ENCODE assay signal across 8 cellular contexts in genomic region chr11:126115820-126116319, GRCh38. TPM values are rescaled to one million over a fixed set of nuclear protein-coding genes. Genes with fewer than 3 reads are reported as not detected.
DNase-seq lines count a peak whose midpoint lies in the region; TF ChIP-seq lines count a peak whose summit lies in the region.

No MANE protein-coding gene starts in this region.

- H3K9me3 ChIP-seq in fibroblast of lung (ENCODE audit: control insufficient read depth, insufficient read depth, low read depth, low read length), result no peaks in the 10 kb centered on the region
- no peaks in the 10 kb centered on the region for H3K9me3 ChIP-seq in CD8-positive, alpha-beta memory T cell (ENCODE audit: low read length)

- no peaks in the 10 kb centered on the region for H3K36me3 Mint-ChIP-seq in osteocyte (ENCODE audit: unreplicated experiment)
- H3K36me3 Mint-ChIP-seq in CD8-positive, alpha-beta memory T cell, result no peaks in the 10 kb centered on the region

- H3K27me3 Mint-ChIP-seq in osteocyte (ENCODE audit: unreplicated experiment), result peaks cover 6% of the 10 kb centered on the region
- H3K27me3 Mint-ChIP-seq in CD8-positive, alpha-beta memory T cell, result peaks cover 0 to 7% of the 10 kb centered on the region in 2 donors

- no peaks in the 10 kb centered on the region for H3K79me2 ChIP-seq in fibroblast of lung (ENCODE audit: control insufficient read depth, insufficient read depth, low read length)

- no peak overlapping the region for H2AFZ ChIP-seq in fibroblast of lung (ENCODE audit: low read length)

- H3K36me3 ChIP-seq in fibroblast of lung (ENCODE audit: control insufficient read depth, insufficient read depth, low read length), result no peaks in the 10 kb centered on the region
- H3K36me3 ChIP-seq in CD8-positive, alpha-beta memory T cell (ENCODE audit: insufficient read depth, low read length), result no peaks in the 10 kb centered on the region

- TF ChIP-seq CTCF in fibroblast of lung (conservative IDR thresholded peaks at IDR 0.05 in 1 of 2, IDR thresholded peaks at IDR 0.05 in 1 of 2; ENCODE audit: low read depth in 1 of 2, low read length in 2 of 2) (peak in 1 of 2 donors; percentile 44), osteocyte (IDR thresholded peaks at IDR 0.05) (peak; percentile 39)

- H3K4me1 ChIP-seq in fibroblast of lung (ENCODE audit: control insufficient read depth, extremely low read depth, insufficient read depth, low read length), result peaks cover 29% of the 10 kb centered on the region
- no peaks in the 10 kb centered on the region for H3K4me1 ChIP-seq in CD8-positive, alpha-beta memory T cell (ENCODE audit: insufficient read depth, low read length)

- CTCF ChIA-PET in CD8-positive, alpha-beta memory T cell (lab: Charles Lee), result no interaction called here

- H3K9me3 Mint-ChIP-seq in osteocyte (ENCODE audit: unreplicated experiment), result no peaks in the 10 kb centered on the region
- H3K9me3 Mint-ChIP-seq in CD8-positive, alpha-beta memory T cell, result no peaks in the 10 kb centered on the region

- POLR2A ChIA-PET in CD8-positive, alpha-beta memory T cell (lab: Charles Lee), result no interaction called here

- no peak overlapping the region for H3K4me3 Mint-ChIP-seq in osteocyte (ENCODE audit: unreplicated experiment)
- no peak overlapping the region for H3K4me3 Mint-ChIP-seq in CD8-positive, alpha-beta memory T cell

- DNase-seq in H4 (ENCODE audit: low spot score), result peak; percentile 94
- peak; percentile 76 for DNase-seq in NCI-H82 (lab: John Stamatoyannopoulos, UW)
- peak; percentile 87 to 97 for DNase-seq in fibroblast of lung (ENCODE audit: low read depth in 2 of 2)
- DNase-seq in osteocyte (ENCODE audit: extremely low spot score, unreplicated experiment), result no peak
- no peak for DNase-seq in effector CD4-positive, alpha-beta T cell
- DNase-seq in activated CD4-positive, alpha-beta T cell treated with anti-CD3 and anti-CD28 coated beads for 48 hours, result no peak
- no peak for DNase-seq in activated CD4-positive, alpha-beta T cell treated with anti-CD3 and anti-CD28 coated beads for 4 hours
- no peak for DNase-seq in CD8-positive, alpha-beta memory T cell

- peak overlapping the region; percentile 65 for H3K27ac ChIP-seq in fibroblast of lung (ENCODE audit: insufficient read depth, low read length)
- no peak overlapping the region for H3K27ac ChIP-seq in CD8-positive, alpha-beta memory T cell (ENCODE audit: low read depth, low read length)

- peaks cover 55% of the 10 kb centered on the region for H3K4me1 Mint-ChIP-seq in osteocyte (ENCODE audit: unreplicated experiment)
- H3K4me1 Mint-ChIP-seq in CD8-positive, alpha-beta memory T cell, result no peaks in the 10 kb centered on the region

- H3K27ac Mint-ChIP-seq in osteocyte (ENCODE audit: unreplicated experiment), result peak overlapping the region; percentile 95
- peak overlapping the region in 1 of 8 donors; percentile 75 for H3K27ac Mint-ChIP-seq in CD8-positive, alpha-beta memory T cell

- H3K4me3 ChIP-seq in fibroblast of lung (replicated peaks in 1 of 4; ENCODE audit: control extremely low read depth in 1 of 4, insufficient read depth in 1 of 4, low read depth in 3 of 4, low read length in 4 of 4), result no peak overlapping the region
- H3K4me3 ChIP-seq in CD8-positive, alpha-beta memory T cell (ENCODE audit: low read length), result no peak overlapping the region

- H3K9ac ChIP-seq in fibroblast of lung (ENCODE audit: insufficient read depth, low read length), result no peak overlapping the region

- H4K20me1 ChIP-seq in fibroblast of lung (ENCODE audit: control insufficient read depth, extremely low read depth, insufficient read depth, low read length), result no peaks in the 10 kb centered on the region

- peaks cover 2% of the 10 kb centered on the region for H3K27me3 ChIP-seq in fibroblast of lung (ENCODE audit: control insufficient read depth, insufficient read depth, low read length)
- H3K27me3 ChIP-seq in CD8-positive, alpha-beta memory T cell (ENCODE audit: insufficient read depth, low read length, poor library complexity, severe bottlenecking), result no peaks in the 10 kb centered on the region

- H3K4me2 ChIP-seq in fibroblast of lung (ENCODE audit: extremely low read depth, insufficient read depth, low read length), result no peak overlapping the region

RNA-seq across cellular contexts. Expression of gene CDON, which starts 53.2 kb away (rescaled TPM):
- 10.1 and 13.4 TPM in 2 replicates for total RNA-seq in H4 (2014; rRNA removed; shearing (Covaris generic))
- total RNA-seq in fibroblast of lung, result 10.3 and 10.7 TPM in 2 replicates
- 2.3 and 10.7 TPM in 2 replicates for polyA plus RNA-seq in fibroblast of lung
- 1.5 and 6.1 TPM in 2 replicates for polyA plus RNA-seq in fibroblast of lung (2012)
- 2.2 and 13.6 TPM in 2 replicates for polyA minus RNA-seq in fibroblast of lung (ENCODE audit: low replicate concordance)
- total RNA-seq in osteocyte, result 24.4 and 29.4 TPM in 2 replicates
- total RNA-seq in CD8-positive, alpha-beta memory T cell, result 1 to 10 TPM; 1.7 to 2.0 TPM
- polyA plus RNA-seq in CD8-positive, alpha-beta memory T cell, result not detected

Comparison
In these comparisons a context has a peak if more than half of its experiments do, and no peak if none do; other contexts are left out.
1. DNase-seq: peak in H4 (single experiment), NCI-H82 (single experiment) and fibroblast of lung (2 of 2); none in osteocyte (single experiment), effector CD4-positive, alpha-beta T cell (single experiment), activated CD4-positive, alpha-beta T cell treated with anti-CD3 and anti-CD28 coated beads for 48 hours (single experiment), activated CD4-positive, alpha-beta T cell treated with anti-CD3 and anti-CD28 coated beads for 4 hours (0 of 2) and CD8-positive, alpha-beta memory T cell (0 of 5).